Comparison of ENCODE assay signal across 8 cellular contexts in genomic region chr14:22852940-22853767, GRCh38. TPM values are rescaled to one million over a fixed set of nuclear protein-coding genes. Genes with fewer than 3 reads are reported as not detected.
DNase-seq lines count a peak whose midpoint lies in the region; ATAC-seq and TF ChIP-seq lines count a peak whose summit lies in the region.

No MANE protein-coding gene starts in this region.

- no peaks in the 10 kb centered on the region for H3K36me3 Mint-ChIP-seq in activated CD4-positive, alpha-beta T cell treated with anti-CD3 and anti-CD28 coated beads, Interleukin-2, amount 10 ng/mL, durations not matched to agents 24 days and 14 days (ENCODE audit: low read depth)

- H3K27ac ChIP-seq in coronary artery (peak overlapping the region; percentile 32 to 35), left lung (peak overlapping the region in 1 of 2 donors; percentile 55)

- ATAC-seq in HG03097 (IDR thresholded peaks at IDR 0.05; ENCODE audit: low FRiP score, unreplicated experiment) (peak; percentile 44), left lung (peak; percentile 86)

- H3K27me3 ChIP-seq in left lung: peaks cover 0 to 4% of the 10 kb centered on the region in 2 donors

- H3K4me1 ChIP-seq in left lung: peaks cover 22 to 51% of the 10 kb centered on the region in 2 donors

- H3K36me3 ChIP-seq in left lung: no peaks in the 10 kb centered on the region

- H3K4me3 Mint-ChIP-seq in activated CD4-positive, alpha-beta T cell treated with anti-CD3 and anti-CD28 coated beads, Interleukin-2, amount 10 ng/mL, durations not matched to agents 24 days and 14 days: peak overlapping the region; percentile 87

- H3K4me3 ChIP-seq in coronary artery: peak overlapping the region; percentile 69
- H3K4me3 ChIP-seq in left lung: peak overlapping the region; percentile 21 to 30

- peaks cover 10% of the 10 kb centered on the region for H3K27me3 Mint-ChIP-seq in activated CD4-positive, alpha-beta T cell treated with anti-CD3 and anti-CD28 coated beads, Interleukin-2, amount 10 ng/mL, durations not matched to agents 24 days and 14 days

- H3K27ac Mint-ChIP-seq in activated CD4-positive, alpha-beta T cell treated with anti-CD3 and anti-CD28 coated beads, Interleukin-2, amount 10 ng/mL, durations not matched to agents 24 days and 14 days: peak overlapping the region; percentile 78

- DNase-seq in NCI-H187 (lab: John Stamatoyannopoulos, UW) (peak; percentile 26 to 55), NCI-H187 treated with DMSO at 0.1 percent for 48 hours (lab: John Stamatoyannopoulos, UW) (no peak), NCI-H524 (lab: John Stamatoyannopoulos, UW) (peak; percentile 99), coronary artery (ENCODE audit: low spot score) (peak; percentile 93), left lung (peak; percentile 84 to 96)
- DNase-seq in activated CD4-positive, alpha-beta T cell treated with anti-CD3 and anti-CD28 coated beads, Interleukin-2, amount 10 ng/mL, durations not matched to agents 24 days and 14 days: peak; percentile 97
- DNase-seq in stimulated activated CD4-positive, alpha-beta T cell treated with anti-CD3 and anti-CD28 coated beads, Interleukin-1b, Interleukin-23, amount 100 ng/mL, for 4 hours (ENCODE audit: low read depth in 2 of 2): peak; percentile 94 to 95

- intact Hi-C loops in activated CD4-positive, alpha-beta T cell treated with anti-CD3 and anti-CD28 coated beads, Interleukin-2, amount 10 ng/mL, durations not matched to agents 24 days and 14 days (cut with micrococcal nuclease): loop anchor here (1.0 to 10.0 kb wide), 7 partner anchors 18 to 938 kb away; partner anchors contain the start of genes DAD1 and LRP10
- intact Hi-C loops in left lung (cut with DNase I): no loop called here

- no peaks in the 10 kb centered on the region for H3K9me3 Mint-ChIP-seq in activated CD4-positive, alpha-beta T cell treated with anti-CD3 and anti-CD28 coated beads, Interleukin-2, amount 10 ng/mL, durations not matched to agents 24 days and 14 days

- TF ChIP-seq CTCF in coronary artery (IDR thresholded peaks at IDR 0.05): peak; percentile 85
- peak; percentile 94 to 98 for TF ChIP-seq CTCF in left lung (IDR thresholded peaks at IDR 0.05)

- no peaks in the 10 kb centered on the region for H3K9me3 ChIP-seq in left lung

- peaks cover 33% of the 10 kb centered on the region for H3K4me1 Mint-ChIP-seq in activated CD4-positive, alpha-beta T cell treated with anti-CD3 and anti-CD28 coated beads, Interleukin-2, amount 10 ng/mL, durations not matched to agents 24 days and 14 days

RNA-seq across cellular contexts. Expression of gene MMP14, which starts 16.8 kb away (rescaled TPM):
- 2.1 and 3.2 TPM in 2 replicates for total RNA-seq in activated CD4-positive, alpha-beta T cell treated with anti-CD3 and anti-CD28 coated beads, Interleukin-2, amount 10 ng/mL, durations not matched to agents 24 days and 14 days
- 100 to 1,000 TPM; 201 to 225 TPM for total RNA-seq in left lung

RNA-seq across cellular contexts. Expression of gene LRP10, which starts 18.4 kb away (rescaled TPM):
- 34.2 and 35.2 TPM in 2 replicates for total RNA-seq in activated CD4-positive, alpha-beta T cell treated with anti-CD3 and anti-CD28 coated beads, Interleukin-2, amount 10 ng/mL, durations not matched to agents 24 days and 14 days
- 100 to 1,000 TPM; 141 to 147 TPM for total RNA-seq in left lung

RNA-seq across cellular contexts. Expression of gene MRPL52, which starts 23.5 kb away (rescaled TPM):
- 189 and 194 TPM in 2 replicates for total RNA-seq in activated CD4-positive, alpha-beta T cell treated with anti-CD3 and anti-CD28 coated beads, Interleukin-2, amount 10 ng/mL, durations not matched to agents 24 days and 14 days
- 10 to 100 TPM; 72.3 to 84.7 TPM for total RNA-seq in left lung

RNA-seq across cellular contexts. Expression of gene REM2, which starts 29.9 kb away (rescaled TPM):
- 0.28 and 0.33 TPM in 2 replicates for total RNA-seq in activated CD4-positive, alpha-beta T cell treated with anti-CD3 and anti-CD28 coated beads, Interleukin-2, amount 10 ng/mL, durations not matched to agents 24 days and 14 days
- total RNA-seq in left lung: under 1 TPM; 0.29 to 0.73 TPM

RNA-seq across cellular contexts. Expression of gene SLC7A7, which starts 37.9 kb away (rescaled TPM):
- total RNA-seq in activated CD4-positive, alpha-beta T cell treated with anti-CD3 and anti-CD28 coated beads, Interleukin-2, amount 10 ng/mL, durations not matched to agents 24 days and 14 days: 0.40 TPM in 1 of 2 replicates, not detected in the other
- total RNA-seq in left lung: 10 to 100 TPM; 41.2 to 67.6 TPM

Comparison
In these comparisons a context has a peak if more than half of its experiments do, and no peak if none do; other contexts are left out.
1. RNA of gene MMP14, which starts 16.8 kb away (total RNA-seq): 201 to 225 TPM in left lung; 2.1 to 3.2 TPM in activated CD4-positive, alpha-beta T cell treated with anti-CD3 and anti-CD28 coated beads, Interleukin-2, amount 10 ng/mL, durations not matched to agents 24 days and 14 days; every median in the first group is over 10 times any median in the second.